In the genomic region with DNA sequence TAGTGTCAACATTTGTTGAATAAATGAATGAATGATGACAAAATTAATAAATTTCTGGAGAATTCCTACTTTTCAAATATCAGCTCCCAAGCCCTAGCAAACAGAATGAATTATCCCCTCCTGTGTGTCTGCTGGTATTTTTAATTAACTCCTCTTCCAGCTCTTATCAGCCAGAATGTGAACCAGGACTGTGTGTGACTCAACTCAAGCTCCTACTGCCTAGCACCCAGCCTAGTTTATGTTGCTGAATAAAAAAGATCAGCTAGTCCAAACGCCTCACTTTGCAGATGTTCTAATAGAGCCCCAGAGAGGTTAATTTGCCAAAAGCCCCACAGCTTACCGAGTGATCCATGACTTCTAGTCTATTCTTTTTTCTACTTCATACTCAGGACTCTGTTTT, we compare ENCODE assay signal across 23 cellular contexts.
"Had no signal": no experiment of that assay in that cellular context is flagged by ENCODE, and none has a peak within 500 bp of the region (broad histone marks: within the 10 kb centered on the region; RNA-seq: fewer than 3 reads in every experiment).

No MANE protein-coding gene starts in this region.

- DNase-seq: cortex of kidney; effector memory CD8-positive, alpha-beta T cell; esophagus squamous epithelium; foreskin melanocyte; glutamatergic neuron; left cardiac atrium; left lung; lower lobe of right lung; natural killer cell; occipital lobe; ovary; posterior cingulate gyrus; psoas muscle; right lobe of liver; small intestine; stimulated activated CD4-positive, alpha-beta T cell treated with anti-CD3 and anti-CD28 coated beads, Interleukin-15, amount 100 ng/mL, for 24 hours; stimulated activated CD4-positive, alpha-beta T cell treated with anti-CD3 and anti-CD28 coated beads, Interleukin-2, amount 100 ng/mL, for 48 hours; stimulated activated naive CD4-positive, alpha-beta T cell; stimulated activated naive CD8-positive, alpha-beta T cell treated with anti-CD3 and anti-CD28 coated beads, Interleukin-15, amount 100 ng/mL, for 72 hours; transverse colon; upper lobe of right lung; uterus had no signal

- H3K4me3 ChIP-seq: esophagus squamous epithelium, left lung, lower lobe of right lung, ovary, psoas muscle, right lobe of liver, suprapubic skin, transverse colon, upper lobe of right lung, uterus had no signal

- H3K36me3 ChIP-seq: esophagus squamous epithelium, left lung, lower lobe of right lung, ovary, right lobe of liver, suprapubic skin, transverse colon, upper lobe of right lung, uterus had no signal

- ATAC-seq: effector memory CD8-positive, alpha-beta T cell; left lung; lower lobe of right lung; natural killer cell; psoas muscle; right lobe of liver; stimulated activated naive CD8-positive, alpha-beta T cell treated with anti-CD3 and anti-CD28 coated beads, Interleukin-15, amount 100 ng/mL, for 72 hours; upper lobe of right lung had no signal

- H3K9me3 ChIP-seq: esophagus squamous epithelium, left lung, lower lobe of right lung, ovary, psoas muscle, right lobe of liver, suprapubic skin, transverse colon, upper lobe of right lung, uterus had no signal

- H3K4me1 ChIP-seq: esophagus squamous epithelium, left lung, lower lobe of right lung, psoas muscle, right lobe of liver, suprapubic skin, transverse colon, upper lobe of right lung, uterus had no signal

- H3K27me3 ChIP-seq: esophagus squamous epithelium, left lung, ovary, right lobe of liver, suprapubic skin, transverse colon, upper lobe of right lung, uterus had no signal

- H3K27ac ChIP-seq: esophagus squamous epithelium, left lung, lower lobe of right lung, ovary, psoas muscle, right lobe of liver, suprapubic skin, transverse colon, upper lobe of right lung, uterus had no signal
